Comparison of ENCODE assay signal across 15 cellular contexts in genomic region chr3:188656196-188656982, GRCh38.
DNase-seq lines count a peak whose midpoint lies in the region; ATAC-seq, FAIRE-seq and TF ChIP-seq lines count a peak whose summit lies in the region.
"Had no signal": no experiment of that assay in that cellular context is flagged by ENCODE, and none has a peak within 500 bp of the region (broad histone marks: within the 10 kb centered on the region; RNA-seq: fewer than 3 reads in every experiment).

No MANE protein-coding gene starts in this region.

- in situ Hi-C loops in astrocyte of the spinal cord (cut with HindIII; ENCODE audit: low sequenced_read_pairs): no loop called here

- no peak overlapping the region for H3K9ac ChIP-seq in keratinocyte (ENCODE audit: control insufficient read depth, extremely low read depth, insufficient read depth, low read length)

- H4K20me1 ChIP-seq in keratinocyte (ENCODE audit: control insufficient read depth, extremely low read depth, insufficient read depth, low read length): no peaks in the 10 kb centered on the region

- TF ChIP-seq CTCF in astrocyte of the spinal cord (IDR thresholded peaks at IDR 0.05; ENCODE audit: low read depth, low read length): no peak
- no peak for TF ChIP-seq CTCF in keratinocyte (optimal IDR thresholded peaks at IDR 0.05 in 1 of 3, IDR thresholded peaks at IDR 0.05 in 1 of 3, conservative IDR thresholded peaks at IDR 0.05 in 1 of 3; ENCODE audit: extremely low read depth in 1 of 3, insufficient read depth in 2 of 3, low read length in 3 of 3)
- TF ChIP-seq CTCF in upper lobe of right lung (IDR thresholded peaks at IDR 0.05): no peak

- dilution Hi-C loops in keratinocyte (cut with MboI; ENCODE audit: extremely low pct_ligation_motif_present, low sequenced_read_pairs): no loop called here

- FAIRE-seq in keratinocyte (lab: Jason Lieb, UNC): peak; percentile 89

- H3K4me2 ChIP-seq in keratinocyte (ENCODE audit: control insufficient read depth, extremely low read depth, insufficient read depth, low read depth, low read length): peak overlapping the region; percentile 39

- intact Hi-C loops in upper lobe of right lung (cut with DNase I): no loop called here

- H3K27ac Mint-ChIP-seq in activated naive CD8-positive, alpha-beta T cell treated with anti-CD3 and anti-CD28 coated beads, Interleukin-2, amount 50 U/mL, for 24 hours: no peak overlapping the region
- H3K27ac Mint-ChIP-seq in activated naive CD8-positive, alpha-beta T cell treated with anti-CD3 and anti-CD28 coated beads for 36 hours: no peak overlapping the region
- H3K27ac Mint-ChIP-seq: B cell had no signal

- H2AFZ ChIP-seq in keratinocyte (ENCODE audit: control insufficient read depth, low read length): no peak overlapping the region

- peaks cover 6% of the 10 kb centered on the region for H3K4me1 Mint-ChIP-seq in activated naive CD8-positive, alpha-beta T cell treated with anti-CD3 and anti-CD28 coated beads, Interleukin-2, amount 50 U/mL, for 24 hours
- H3K4me1 Mint-ChIP-seq in activated naive CD8-positive, alpha-beta T cell treated with anti-CD3 and anti-CD28 coated beads for 36 hours: peaks cover 4% of the 10 kb centered on the region
- H3K4me1 Mint-ChIP-seq: B cell had no signal

- H3K9me3 ChIP-seq in keratinocyte (ENCODE audit: control insufficient read depth, low read depth, low read length) (no peaks in the 10 kb centered on the region), upper lobe of right lung (no peaks in the 10 kb centered on the region)
- H3K9me3 ChIP-seq: upper lobe of left lung had no signal

- H3K27me3 Mint-ChIP-seq in activated naive CD8-positive, alpha-beta T cell treated with anti-CD3 and anti-CD28 coated beads, Interleukin-2, amount 50 U/mL, for 24 hours: no peaks in the 10 kb centered on the region
- no peaks in the 10 kb centered on the region for H3K27me3 Mint-ChIP-seq in activated naive CD8-positive, alpha-beta T cell treated with anti-CD3 and anti-CD28 coated beads for 36 hours
- H3K27me3 Mint-ChIP-seq: B cell had no signal

- peaks cover under 1% of the 10 kb centered on the region for H3K9me3 Mint-ChIP-seq in activated naive CD8-positive, alpha-beta T cell treated with anti-CD3 and anti-CD28 coated beads, Interleukin-2, amount 50 U/mL, for 24 hours
- no peaks in the 10 kb centered on the region for H3K9me3 Mint-ChIP-seq in activated naive CD8-positive, alpha-beta T cell treated with anti-CD3 and anti-CD28 coated beads for 36 hours

- H3K36me3 ChIP-seq in keratinocyte (ENCODE audit: control insufficient read depth in 2 of 2, extremely low read depth in 1 of 2, insufficient read depth in 2 of 2, low read length in 2 of 2) (no peaks in the 10 kb centered on the region), upper lobe of right lung (no peaks in the 10 kb centered on the region)
- H3K36me3 ChIP-seq: upper lobe of left lung had no signal

- H3K27ac ChIP-seq in keratinocyte (ENCODE audit: control insufficient read depth, insufficient read depth, low read length): no peak overlapping the region
- H3K27ac ChIP-seq in upper lobe of right lung: no peak overlapping the region
- H3K27ac ChIP-seq: HL-60 had no signal

- no peak for DNase-seq in activated naive CD8-positive, alpha-beta T cell treated with anti-CD3 and anti-CD28 coated beads, Interleukin-2, amount 50 U/mL, for 24 hours
- no peak for DNase-seq in activated naive CD8-positive, alpha-beta T cell treated with anti-CD3 and anti-CD28 coated beads for 36 hours
- DNase-seq in astrocyte of the spinal cord (ENCODE audit: low read depth, low spot score) (peak; percentile 55), keratinocyte (ENCODE audit: low read depth, low spot score) (no peak), upper lobe of right lung (no peak), DMS53 (lab: John Stamatoyannopoulos, UW) (no peak), NCI-H526 (lab: John Stamatoyannopoulos, UW) (no peak)
- DNase-seq: activated naive CD4-positive, alpha-beta T cell treated with anti-CD3 and anti-CD28 coated beads, Interleukin-2, amount 50 U/mL, for 16 hours; NCI-H1417 treated with DMSO at 0.1 percent for 48 hours; nucleus accumbens; OCI-M1 had no signal

- H3K4me1 ChIP-seq in keratinocyte (ENCODE audit: control insufficient read depth, extremely low read depth, insufficient read depth, low read length): peaks cover 9% of the 10 kb centered on the region
- H3K4me1 ChIP-seq in upper lobe of right lung: no peaks in the 10 kb centered on the region

- H3K79me2 ChIP-seq in keratinocyte (ENCODE audit: control insufficient read depth, insufficient read depth, low read length): no peaks in the 10 kb centered on the region

- H3K27me3 ChIP-seq in keratinocyte (ENCODE audit: control insufficient read depth, extremely low read depth, insufficient read depth, low read length): no peaks in the 10 kb centered on the region
- no peaks in the 10 kb centered on the region for H3K27me3 ChIP-seq in upper lobe of right lung
- H3K27me3 ChIP-seq: upper lobe of left lung had no signal

- ATAC-seq in activated naive CD8-positive, alpha-beta T cell treated with anti-CD3 and anti-CD28 coated beads, Interleukin-2, amount 50 U/mL, for 24 hours: peak; percentile 66
- ATAC-seq in upper lobe of right lung (peak; percentile 83), GM21526 (IDR thresholded peaks at IDR 0.05; ENCODE audit: low FRiP score, unreplicated experiment) (no peak)

- H3K36me3 Mint-ChIP-seq in activated naive CD8-positive, alpha-beta T cell treated with anti-CD3 and anti-CD28 coated beads, Interleukin-2, amount 50 U/mL, for 24 hours (ENCODE audit: low read depth): no peaks in the 10 kb centered on the region
- H3K36me3 Mint-ChIP-seq in activated naive CD8-positive, alpha-beta T cell treated with anti-CD3 and anti-CD28 coated beads for 36 hours: peaks cover 2% of the 10 kb centered on the region

- H3K4me3 ChIP-seq in astrocyte of the spinal cord (ENCODE audit: low read depth, low read length) (no peak overlapping the region), keratinocyte (ENCODE audit: control insufficient read depth in 2 of 3, extremely low read depth in 1 of 3, insufficient read depth in 2 of 3, low read depth in 1 of 3, low read length in 3 of 3) (no peak overlapping the region), upper lobe of right lung (no peak overlapping the region)
- H3K4me3 ChIP-seq: upper lobe of left lung had no signal

- H3K9me1 ChIP-seq in keratinocyte (ENCODE audit: control insufficient read depth, extremely low read depth, insufficient read depth, low read length): no peaks in the 10 kb centered on the region

- H3K4me3 Mint-ChIP-seq in activated naive CD8-positive, alpha-beta T cell treated with anti-CD3 and anti-CD28 coated beads, Interleukin-2, amount 50 U/mL, for 24 hours: no peak overlapping the region
- H3K4me3 Mint-ChIP-seq in activated naive CD8-positive, alpha-beta T cell treated with anti-CD3 and anti-CD28 coated beads for 36 hours: no peak overlapping the region
- H3K4me3 Mint-ChIP-seq: B cell had no signal
